19 cellular contexts compared by ENCODE assay signal in genomic region chr3:134468519-134468918, GRCh38. TPM values are rescaled to one million over a fixed set of nuclear protein-coding genes. Genes with fewer than 3 reads are reported as not detected.
DNase-seq lines count a peak whose midpoint lies in the region; ATAC-seq, FAIRE-seq and TF ChIP-seq lines count a peak whose summit lies in the region.
"Had no signal": no experiment of that assay in that cellular context is flagged by ENCODE, and none has a peak within 500 bp of the region (broad histone marks: within the 10 kb centered on the region; RNA-seq: fewer than 3 reads in every experiment).

No MANE protein-coding gene starts in this region.

- H3K4me1 ChIP-seq in A549 (peaks cover 28% of the 10 kb centered on the region), IMR-90 (ENCODE audit: control insufficient read depth, insufficient read depth, low read length) (peaks cover 30% of the 10 kb centered on the region), astrocyte (ENCODE audit: insufficient read depth, low read length) (peaks cover 27% of the 10 kb centered on the region)

- H3K36me3 ChIP-seq in IMR-90 (ENCODE audit: control insufficient read depth, insufficient read depth, low read length) (no peaks in the 10 kb centered on the region), astrocyte (ENCODE audit: insufficient read depth, low read length) (no peaks in the 10 kb centered on the region)
- H3K36me3 ChIP-seq: HAP-1 had no signal

- in situ Hi-C loops in IMR-90 (cut with MboI; ENCODE audit: low sequenced_read_pairs): no loop called here
- in situ Hi-C loops in G401 (cut with HindIII; ENCODE audit: low sequenced_read_pairs): no loop called here

- TF ChIP-seq CTCF in A549 (IDR thresholded peaks at IDR 0.05) (no peak), IMR-90 (conservative IDR thresholded peaks at IDR 0.05; ENCODE audit: low read depth, low read length) (no peak), astrocyte (IDR thresholded peaks at IDR 0.05; ENCODE audit: insufficient read depth, low read depth, low read length) (no peak), mesothelial cell of epicardium (IDR thresholded peaks at IDR 0.05; ENCODE audit: unreplicated experiment) (no peak)

- H3K4ac ChIP-seq in IMR-90 (ENCODE audit: low read depth, low read length): peak overlapping the region; percentile 49; the same call in 1 of the 2 replicates

- no peak for TF ChIP-seq POLR2A in A549 (IDR thresholded peaks at IDR 0.05; ENCODE audit: low read length)
- TF ChIP-seq POLR2A in IMR-90 (IDR thresholded peaks at IDR 0.05; ENCODE audit: low read depth, low read length): no peak

- H3K27ac ChIP-seq in A549: no peak overlapping the region
- no peak overlapping the region for H3K27ac ChIP-seq in IMR-90 (ENCODE audit: insufficient read depth, low read length)
- H3K27ac ChIP-seq in astrocyte (ENCODE audit: low read depth, low read length): no peak overlapping the region
- H3K27ac ChIP-seq: BLaER1 treated with 17β-estradiol and CSF1 and Interleukin-3, amounts not matched to agents 10 nM and 100 nM; GM23248 had no signal

- dilution Hi-C loops in IMR-90 (cut with HindIII; ENCODE audit: low sequenced_read_pairs, unreplicated experiment): no loop called here

- peaks cover 44% of the 10 kb centered on the region for H3K9me1 ChIP-seq in IMR-90 (ENCODE audit: insufficient read depth, low read length)

- H3K27me3 Mint-ChIP-seq in astrocyte (ENCODE audit: low read depth, unreplicated experiment): no peaks in the 10 kb centered on the region
- no peaks in the 10 kb centered on the region for H3K27me3 Mint-ChIP-seq in mesothelial cell of epicardium (ENCODE audit: low read depth)
- peaks cover 0 to 2% (median 0%) of the 10 kb centered on the region in 5 donors for H3K27me3 Mint-ChIP-seq in naive thymus-derived CD8-positive, alpha-beta T cell
- H3K27me3 Mint-ChIP-seq: B cell had no signal

- TF ChIP-seq RAD21 in A549 (conservative IDR thresholded peaks at IDR 0.05 in 1 of 2, IDR thresholded peaks at IDR 0.05 in 1 of 2): no peak
- no peak for TF ChIP-seq RAD21 in IMR-90 (IDR thresholded peaks at IDR 0.05; ENCODE audit: low read length)

- H3K4me1 Mint-ChIP-seq in astrocyte (ENCODE audit: low read depth, unreplicated experiment) (peaks cover 20% of the 10 kb centered on the region), mesothelial cell of epicardium (peaks cover 42% of the 10 kb centered on the region)
- H3K4me1 Mint-ChIP-seq in naive thymus-derived CD8-positive, alpha-beta T cell: peaks cover 0 to 2% (median 0%) of the 10 kb centered on the region in 4 donors
- H3K4me1 Mint-ChIP-seq: B cell had no signal

- H4K91ac ChIP-seq in IMR-90 (ENCODE audit: insufficient read depth, low read depth, low read length): no peak overlapping the region

- CTCF ChIA-PET in A549 (lab: Yijun Ruan, JAX): no interaction called here
- CTCF ChIA-PET in IMR-90 (lab: Yijun Ruan, JAX): interaction anchor here (2.0 kb wide), 1 partner anchor 42 kb away, joined by 6 read pairs; no protein-coding TSS in a partner anchor

- H2BK5ac ChIP-seq in IMR-90 (ENCODE audit: low read depth, low read length, poor library complexity, severe bottlenecking): peak overlapping the region; percentile 35

- FAIRE-seq in A549 (lab: Jason Lieb, UNC) (no peak), astrocyte (lab: Jason Lieb, UNC) (no peak)
- FAIRE-seq: GM12891, GM19239, HTR-8/SVneo had no signal

- no peak for DNase-seq in A549 (ENCODE audit: low read depth in 1 of 2, low spot score in 1 of 2)
- no peak for DNase-seq in IMR-90
- DNase-seq in astrocyte (ENCODE audit: low read depth): no peak
- no peak for DNase-seq in mesothelial cell of epicardium (ENCODE audit: low spot score in 2 of 2, unreplicated experiment in 2 of 2)
- no peak for DNase-seq in G401 (ENCODE audit: low spot score)
- DNase-seq in iPS-NIHi11 (ENCODE audit: low spot score): no peak
- DNase-seq in naive thymus-derived CD8-positive, alpha-beta T cell: no peak
- DNase-seq: 8988T; Calu3; CD8-positive, alpha-beta T cell; DMS79 treated with DMSO at 0.1 percent for 48 hours; GM23248 had no signal

- no peak overlapping the region for H2BK15ac ChIP-seq in IMR-90 (ENCODE audit: low read depth, low read length)

- H3K79me2 ChIP-seq in astrocyte (ENCODE audit: insufficient read depth, low read length): no peaks in the 10 kb centered on the region

- no peak overlapping the region for H2AK5ac ChIP-seq in IMR-90 (ENCODE audit: low read depth, low read length)

- peak overlapping the region; percentile 54; the same call in 1 of the 2 replicates for H2BK120ac ChIP-seq in IMR-90 (ENCODE audit: low read depth, low read length)

- POLR2A ChIA-PET in A549 (lab: Yijun Ruan, JAX) (no interaction called here), IMR-90 (lab: Charles Lee; ENCODE audit: unreplicated experiment) (no interaction called here)
- POLR2A ChIA-PET in naive thymus-derived CD8-positive, alpha-beta T cell (lab: Charles Lee): no interaction called here

- H3K14ac ChIP-seq in IMR-90 (replicated peaks; ENCODE audit: low read depth, low read length): no peak overlapping the region

- ATAC-seq in A549: no peak
- no peak for ATAC-seq in IMR-90 (ENCODE audit: low read depth)
- ATAC-seq in GM21447 (IDR thresholded peaks at IDR 0.05; ENCODE audit: unreplicated experiment): no peak
- ATAC-seq in naive thymus-derived CD8-positive, alpha-beta T cell: no peak
- ATAC-seq: CD8-positive, alpha-beta T cell had no signal

- no peak overlapping the region for H3K18ac ChIP-seq in IMR-90 (ENCODE audit: low read depth, low read length)

- H3K9me3 ChIP-seq in A549 (no peaks in the 10 kb centered on the region), IMR-90 (ENCODE audit: control insufficient read depth, insufficient read depth, low read length) (no peaks in the 10 kb centered on the region), astrocyte (ENCODE audit: insufficient read depth, low read depth, low read length) (no peaks in the 10 kb centered on the region)
- H3K9me3 ChIP-seq: BLaER1 treated with 17β-estradiol and CSF1 and Interleukin-3, amounts not matched to agents 10 nM and 100 nM; HAP-1 had no signal

- H3K9me3 Mint-ChIP-seq in astrocyte (ENCODE audit: unreplicated experiment) (no peaks in the 10 kb centered on the region), mesothelial cell of epicardium (no peaks in the 10 kb centered on the region)
- no peaks in the 10 kb centered on the region for H3K9me3 Mint-ChIP-seq in naive thymus-derived CD8-positive, alpha-beta T cell
- H3K9me3 Mint-ChIP-seq: CD8-positive, alpha-beta T cell had no signal

- no peak overlapping the region for H3K23ac ChIP-seq in IMR-90 (ENCODE audit: low read depth, low read length)

- intact Hi-C loops in IMR-90 (cut with micrococcal nuclease): no loop called here

- H4K8ac ChIP-seq in IMR-90 (ENCODE audit: low read depth in 2 of 2, low read length in 2 of 2): no peak overlapping the region; a peak in 1 of 4 replicates

- H3K79me1 ChIP-seq in IMR-90 (ENCODE audit: low read depth in 1 of 2, low read length in 2 of 2): peaks cover 4 to 53% of the 10 kb centered on the region in 2 experiments; a peak in 2 of 4 replicates

- H4K5ac ChIP-seq in IMR-90 (ENCODE audit: low read depth, low read length): no peak overlapping the region

- H3K36me3 Mint-ChIP-seq in astrocyte (ENCODE audit: low read depth, unreplicated experiment) (no peaks in the 10 kb centered on the region), mesothelial cell of epicardium (no peaks in the 10 kb centered on the region)
- H3K36me3 Mint-ChIP-seq in naive thymus-derived CD8-positive, alpha-beta T cell: peaks cover 0 to 3% (median 2%) of the 10 kb centered on the region in 3 donors

- no peak overlapping the region for H3K56ac ChIP-seq in IMR-90 (ENCODE audit: extremely low read depth, insufficient read depth, low read length)

- WGBS in A549 (ENCODE audit: missing lambda C conversion rate): 93% methylated on average over 4 of the region's 4 CpGs
- no CpG with 5 or more reads among the region's 4 CpGs for whole genome bisulfite sequencing in IMR-90 (ENCODE audit: extremely low coverage in 2 of 2, insufficient read length in 1 of 2), 2 experiments

- no peaks in the 10 kb centered on the region for H3K27me3 ChIP-seq in IMR-90 (ENCODE audit: control insufficient read depth, insufficient read depth, low read length)
- H3K27me3 ChIP-seq in astrocyte (ENCODE audit: insufficient read depth, low read length): no peaks in the 10 kb centered on the region
- H3K27me3 ChIP-seq: BLaER1 treated with 17β-estradiol and CSF1 and Interleukin-3, amounts not matched to agents 10 nM and 100 nM had no signal

- peak overlapping the region; percentile 47 for H3K27ac Mint-ChIP-seq in astrocyte (ENCODE audit: unreplicated experiment)
- peak overlapping the region; percentile 64 for H3K27ac Mint-ChIP-seq in mesothelial cell of epicardium
- no peak overlapping the region for H3K27ac Mint-ChIP-seq in naive thymus-derived CD8-positive, alpha-beta T cell
- H3K27ac Mint-ChIP-seq: B cell; CD8-positive, alpha-beta T cell had no signal

- peak overlapping the region; percentile 68 for H2AK9ac ChIP-seq in IMR-90 (replicated peaks; ENCODE audit: low read depth, low read length, poor library complexity)

- no peak overlapping the region for H2BK20ac ChIP-seq in IMR-90 (ENCODE audit: low read depth, low read length)

- H4K20me1 ChIP-seq in IMR-90 (ENCODE audit: insufficient read depth, low read length) (no peaks in the 10 kb centered on the region), astrocyte (ENCODE audit: insufficient read depth, low read length) (no peaks in the 10 kb centered on the region)

- H3K4me3 Mint-ChIP-seq in astrocyte (ENCODE audit: unreplicated experiment) (no peak overlapping the region), mesothelial cell of epicardium (no peak overlapping the region)
- no peak overlapping the region for H3K4me3 Mint-ChIP-seq in naive thymus-derived CD8-positive, alpha-beta T cell
- H3K4me3 Mint-ChIP-seq: B cell; CD8-positive, alpha-beta T cell had no signal

- H2AFZ ChIP-seq in IMR-90 (replicated peaks; ENCODE audit: low read length, poor library complexity): no peak overlapping the region
- no peak overlapping the region for H2AFZ ChIP-seq in astrocyte (ENCODE audit: low read depth, low read length)
- H2AFZ ChIP-seq: GM23248 had no signal

- H3K9ac ChIP-seq in IMR-90 (ENCODE audit: low read depth, low read length): no peak overlapping the region
- no peak overlapping the region for H3K9ac ChIP-seq in astrocyte (ENCODE audit: low read length)
- H3K9ac ChIP-seq: BLaER1 treated with 17β-estradiol and CSF1 and Interleukin-3, amounts not matched to agents 10 nM and 100 nM; GM23248 had no signal

- TF ChIP-seq EP300 in A549 (IDR thresholded peaks at IDR 0.05): no peak

- H3K4me2 ChIP-seq in A549 (no peak overlapping the region), IMR-90 (ENCODE audit: low read depth, low read length) (no peak overlapping the region), astrocyte (ENCODE audit: low read length) (no peak overlapping the region)

- no TSS peak for BruUV-seq in IMR-90 (replicated peaks; lab: Mats Ljungman, UMichigan)

- H3K4me3 ChIP-seq in A549 (no peak overlapping the region), IMR-90 (ENCODE audit: insufficient read depth, low read depth, low read length) (no peak overlapping the region), astrocyte (ENCODE audit: insufficient read depth, low read depth, low read length) (no peak overlapping the region)
- H3K4me3 ChIP-seq: BLaER1 treated with 17β-estradiol and CSF1 and Interleukin-3, amounts not matched to agents 10 nM and 100 nM; GM23248; HAP-1 had no signal

RNA-seq across cellular contexts. Expression of gene ANAPC13, which starts 17.3 kb away (rescaled TPM):
- 92.0 and 109 TPM in 2 replicates for polyA plus RNA-seq in A549 (2011; rRNA removed)
- polyA plus RNA-seq in A549 (2012; cell fraction: cytosol; rRNA removed): 28.2 and 31.2 TPM in 2 replicates
- 6.2 and 9.5 TPM in 2 replicates for polyA plus RNA-seq in A549 (2012; cell fraction: nucleus; rRNA removed)
- polyA plus RNA-seq in A549 (2017; fragmentation: RNase III; extraction: RNeasy Plus Mini Kit Qiagen cat#74134 plus additional on column Dnase treatment): 50.3 to 51.2 TPM (median 50.3 TPM) in 3 replicates
- polyA minus RNA-seq in A549 (2011; rRNA and poly(A)+ RNA removed): 12.9 and 14.3 TPM in 2 replicates
- total RNA-seq in IMR-90 (2012; rRNA removed): 43.4 and 82.8 TPM in 2 replicates
- polyA plus RNA-seq in IMR-90 (2012; rRNA removed): 56.5 and 62.9 TPM in 2 replicates
- polyA plus RNA-seq in IMR-90 (2012; cell fraction: cytosol; rRNA removed): 9.9 and 21.7 TPM in 2 replicates
- 2.4 and 19.8 TPM in 2 replicates for polyA plus RNA-seq in IMR-90 (2012; cell fraction: nucleus; rRNA removed; ENCODE audit: low replicate concordance)
- total RNA-seq in astrocyte: 52.5 and 61.0 TPM in 2 replicates
- total RNA-seq in mesothelial cell of epicardium: 63.0 to 64.7 TPM (median 63.1 TPM) in 3 replicates
- total RNA-seq in G401 (2014; rRNA removed; shearing (Covaris generic)): 120 and 127 TPM in 2 replicates
- 10 to 100 TPM; 36.1 to 36.4 TPM for total RNA-seq in naive thymus-derived CD8-positive, alpha-beta T cell
- 10 to 100 TPM; 88.9 to 96.1 (median 90.5) TPM for polyA plus RNA-seq in naive thymus-derived CD8-positive, alpha-beta T cell

RNA-seq across cellular contexts. Expression of gene CEP63, which starts 17.3 kb away (rescaled TPM):
- polyA plus RNA-seq in A549 (2011; rRNA removed) (14.0 and 24.0 TPM in 2 replicates), A549 (2017; fragmentation: RNase III; extraction: RNeasy Plus Mini Kit Qiagen cat#74134 plus additional on column Dnase treatment) (17.0 to 20.9 TPM (median 17.4 TPM) in 3 replicates), IMR-90 (2012; rRNA removed) (8.8 and 9.1 TPM in 2 replicates)
- 5.6 and 5.8 TPM in 2 replicates for polyA plus RNA-seq in A549 (2012; cell fraction: cytosol; rRNA removed)
- 5.5 and 5.6 TPM in 2 replicates for polyA plus RNA-seq in A549 (2012; cell fraction: nucleus; rRNA removed)
- polyA minus RNA-seq in A549 (2011; rRNA and poly(A)+ RNA removed): 5.4 and 5.6 TPM in 2 replicates
- total RNA-seq in IMR-90 (2012; rRNA removed) (6.5 and 16.1 TPM in 2 replicates), astrocyte (20.2 and 21.3 TPM in 2 replicates), mesothelial cell of epicardium (20.8 to 23.5 TPM (median 22.5 TPM) in 3 replicates)
- 2.5 and 4.2 TPM in 2 replicates for polyA plus RNA-seq in IMR-90 (2012; cell fraction: cytosol; rRNA removed)
- 3.7 and 5.7 TPM in 2 replicates for polyA plus RNA-seq in IMR-90 (2012; cell fraction: nucleus; rRNA removed; ENCODE audit: low replicate concordance)
- 9.7 and 16.8 TPM in 2 replicates for total RNA-seq in G401 (2014; rRNA removed; shearing (Covaris generic))
- total RNA-seq in naive thymus-derived CD8-positive, alpha-beta T cell: 10 to 100 TPM; 33.0 to 40.1 TPM
- polyA plus RNA-seq in naive thymus-derived CD8-positive, alpha-beta T cell: 10 to 100 TPM; 16.2 to 32.2 (median 26.0) TPM

Comparison
In these comparisons a context has a peak if more than half of its experiments do, and no peak if none do; other contexts are left out.
1. H3K27ac Mint-ChIP-seq: peak in astrocyte (single experiment) and mesothelial cell of epicardium (single experiment); none in naive thymus-derived CD8-positive, alpha-beta T cell (0 of 10).